Comparison of ENCODE assay signal across 14 cellular contexts in genomic region chr5:43099615-43100014, GRCh38.
"Had no signal": no experiment of that assay in that cellular context is flagged by ENCODE, and none has a peak within 500 bp of the region (broad histone marks: within the 10 kb centered on the region; RNA-seq: fewer than 3 reads in every experiment).

No MANE protein-coding gene starts in this region.

- H3K4me1 ChIP-seq: breast epithelium, upper lobe of right lung had no signal

- H3K36me3 ChIP-seq: breast epithelium, upper lobe of right lung had no signal

- FAIRE-seq: astrocyte had no signal

- H3K27me3 ChIP-seq: breast epithelium, upper lobe of right lung had no signal

- H3K27ac ChIP-seq: breast epithelium, upper lobe of right lung had no signal

- DNase-seq: activated CD4-positive, CD25-positive, alpha-beta regulatory T cell treated with anti-CD3 and anti-CD28 coated beads, Interleukin-2, amount 50 U/mL, for 72 hours; activated CD8-positive, alpha-beta memory T cell treated with anti-CD3 and anti-CD28 coated beads for 24 hours; activated CD8-positive, alpha-beta memory T cell treated with anti-CD3 and anti-CD28 coated beads, Interleukin-2, amount 50 U/mL, for 48 hours; activated effector memory CD4-positive, alpha-beta T cell treated with anti-CD3 and anti-CD28 coated beads, Interleukin-2, amount 50 U/mL, for 16 hours; activated T-cell treated with anti-CD3 and anti-CD28 coated beads, Interleukin-2, amount 50 U/mL, for 72 hours; effector memory CD4-positive, alpha-beta T cell; mesenchymal stem cell; mucosa of descending colon; naive B cell; retina; stimulated activated naive CD4-positive, alpha-beta T cell; upper lobe of right lung had no signal

- H3K4me3 ChIP-seq: breast epithelium, mucosa of descending colon, upper lobe of right lung had no signal

- H3K9me3 ChIP-seq: breast epithelium, mucosa of descending colon, upper lobe of right lung had no signal

- ATAC-seq: activated T-cell treated with anti-CD3 and anti-CD28 coated beads, Interleukin-2, amount 50 U/mL, for 72 hours; mucosa of descending colon; upper lobe of right lung had no signal
